8 cellular contexts compared by ENCODE assay signal in genomic region chr16:2537451-2538379, GRCh38. TPM values are rescaled to one million over a fixed set of nuclear protein-coding genes. Genes with fewer than 3 reads are reported as not detected.
A peak's percentile ranks its signal among the peaks of the same experiment; 100 is the strongest.
DNase-seq lines count a peak whose midpoint lies in the region; ATAC-seq, FAIRE-seq and TF ChIP-seq lines count a peak whose summit lies in the region.

Gene PDPK1 (plus strand): TSS chr16:2538021. CDS start chr16:2538113, 92 bp downstream.

- H3K4me3 Mint-ChIP-seq in activated T-cell treated with anti-CD3 and anti-CD28 coated beads, Interleukin-2, amount 50 U/mL, for 72 hours: peak within 1 kb of the TSS; percentile 89 to 98
- H3K4me3 Mint-ChIP-seq in naive B cell: peak within 1 kb of the TSS; percentile 80 to 93 (median 91)
- H3K4me3 Mint-ChIP-seq in stimulated activated effector memory CD8-positive, alpha-beta T cell treated with anti-CD3 and anti-CD28 coated beads, Interleukin-12 subunit alpha, Interleukin-12 subunit beta, amount 100 ng/mL, for 72 hours: peak within 1 kb of the TSS; percentile 74

- no peaks in the 10 kb centered on the region for H3K27me3 Mint-ChIP-seq in activated T-cell treated with anti-CD3 and anti-CD28 coated beads, Interleukin-2, amount 50 U/mL, for 72 hours (ENCODE audit: low read depth)
- H3K27me3 Mint-ChIP-seq in naive B cell: no peaks in the 10 kb centered on the region

- DNase-seq in DMS53 treated with DMSO at 0.1 percent for 48 hours (lab: John Stamatoyannopoulos, UW; ENCODE audit: unreplicated experiment): peak; percentile 66
- peak; percentile 82 for DNase-seq in RCC 7860 (ENCODE audit: low spot score)
- DNase-seq in activated T-cell treated with anti-CD3 and anti-CD28 coated beads, Interleukin-2, amount 50 U/mL, for 72 hours: peak; percentile 95 to 96
- no peak for DNase-seq in esophagus squamous epithelium (lab: John Stamatoyannopoulos, UW)
- peak; percentile 94 for DNase-seq in naive B cell
- peak; percentile 83 to 93 for DNase-seq in stimulated activated effector memory CD8-positive, alpha-beta T cell treated with anti-CD3 and anti-CD28 coated beads, Interleukin-12 subunit alpha, Interleukin-12 subunit beta, amount 100 ng/mL, for 72 hours (ENCODE audit: low spot score in 2 of 2)

- H3K9ac ChIP-seq in KMS-11: peak within 1 kb of the TSS; percentile 35; the same call in 1 of the 2 replicates

- peaks cover 32% of the 10 kb centered on the region for H3K79me2 ChIP-seq in KMS-11 (ENCODE audit: insufficient read depth, low read depth)

- peak within 1 kb of the TSS; percentile 82 for H3K4me2 ChIP-seq in KMS-11

- H3K4me3 ChIP-seq in KMS-11 (IDR thresholded peaks at IDR 0.05; ENCODE audit: insufficient read depth, low read depth, low read length): no peak within 1 kb of the TSS
- H3K4me3 ChIP-seq in esophagus squamous epithelium: peak within 1 kb of the TSS; percentile 53 to 90 (median 69)

- peak in 2 of 4 donors; percentile 35 to 49 for TF ChIP-seq POLR2A in esophagus squamous epithelium (IDR thresholded peaks at IDR 0.05)

- H3K36me3 Mint-ChIP-seq in activated T-cell treated with anti-CD3 and anti-CD28 coated beads, Interleukin-2, amount 50 U/mL, for 72 hours (ENCODE audit: insufficient read depth in 2 of 2): peaks cover 1 to 2% of the 10 kb centered on the region in 2 donors
- H3K36me3 Mint-ChIP-seq in naive B cell: no peaks in the 10 kb centered on the region
- H3K36me3 Mint-ChIP-seq in stimulated activated effector memory CD8-positive, alpha-beta T cell treated with anti-CD3 and anti-CD28 coated beads, Interleukin-12 subunit alpha, Interleukin-12 subunit beta, amount 100 ng/mL, for 72 hours: peaks cover 24% of the 10 kb centered on the region

- whole genome bisulfite sequencing in esophagus squamous epithelium, 2 donors: 0 to 2% methylated on average over 8 to 9 of the region's 126 CpGs

- H3K27me3 ChIP-seq in KMS-11 (ENCODE audit: insufficient read depth, low read depth) (no peaks in the 10 kb centered on the region), esophagus squamous epithelium (no peaks in the 10 kb centered on the region)

- peak within 1 kb of the TSS; percentile 91 for H3K27ac Mint-ChIP-seq in activated T-cell treated with anti-CD3 and anti-CD28 coated beads, Interleukin-2, amount 50 U/mL, for 72 hours
- H3K27ac Mint-ChIP-seq in naive B cell: peak within 1 kb of the TSS; percentile 88 to 97 (median 93)
- H3K27ac Mint-ChIP-seq in stimulated activated effector memory CD8-positive, alpha-beta T cell treated with anti-CD3 and anti-CD28 coated beads, Interleukin-12 subunit alpha, Interleukin-12 subunit beta, amount 100 ng/mL, for 72 hours: peak within 1 kb of the TSS; percentile 78

- H3K9me3 Mint-ChIP-seq in activated T-cell treated with anti-CD3 and anti-CD28 coated beads, Interleukin-2, amount 50 U/mL, for 72 hours: no peaks in the 10 kb centered on the region
- no peaks in the 10 kb centered on the region for H3K9me3 Mint-ChIP-seq in naive B cell
- H3K9me3 Mint-ChIP-seq in stimulated activated effector memory CD8-positive, alpha-beta T cell treated with anti-CD3 and anti-CD28 coated beads, Interleukin-12 subunit alpha, Interleukin-12 subunit beta, amount 100 ng/mL, for 72 hours: no peaks in the 10 kb centered on the region

- 0 out of 2 replicates have a peak, but pooled peaks cover 4% of the 10 kb centered on the region for H4K20me1 ChIP-seq in KMS-11 (ENCODE audit: insufficient read depth)

- intact Hi-C loops in esophagus squamous epithelium (cut with DNase I): no loop called here

- H3K36me3 ChIP-seq in KMS-11 (ENCODE audit: insufficient read depth) (no peaks in the 10 kb centered on the region), esophagus squamous epithelium (peaks cover 0 to 15% (median 0%) of the 10 kb centered on the region in 3 donors)

- H3K27ac ChIP-seq in KMS-11 (peak within 1 kb of the TSS; percentile 35), esophagus squamous epithelium (peak within 1 kb of the TSS; percentile 91 to 97 (median 95))

- ATAC-seq in GM21786 (IDR thresholded peaks at IDR 0.05; ENCODE audit: unreplicated experiment) (peak; percentile 80), naive B cell (ENCODE audit: low read depth in 2 of 2) (peak; percentile 72 to 76)
- ATAC-seq in activated T-cell treated with anti-CD3 and anti-CD28 coated beads, Interleukin-2, amount 50 U/mL, for 72 hours (replicated peaks in 1 of 2): peak; percentile 85 to 89
- peak; percentile 89 for ATAC-seq in stimulated activated effector memory CD8-positive, alpha-beta T cell treated with anti-CD3 and anti-CD28 coated beads, Interleukin-12 subunit alpha, Interleukin-12 subunit beta, amount 100 ng/mL, for 72 hours

- H2AFZ ChIP-seq in KMS-11 (ENCODE audit: low read depth): peak within 1 kb of the TSS; percentile 76

- no peak for FAIRE-seq in RCC 7860 (lab: Jason Lieb, UNC)

- no peak for TF ChIP-seq CTCF in KMS-11 (conservative IDR thresholded peaks at IDR 0.05; ENCODE audit: low read depth, low read length)
- no peak for TF ChIP-seq CTCF in esophagus squamous epithelium (IDR thresholded peaks at IDR 0.05)

- H3K4me1 Mint-ChIP-seq in activated T-cell treated with anti-CD3 and anti-CD28 coated beads, Interleukin-2, amount 50 U/mL, for 72 hours (ENCODE audit: low read depth): peaks cover 56% of the 10 kb centered on the region
- peaks cover 32 to 55% (median 34%) of the 10 kb centered on the region in 3 donors for H3K4me1 Mint-ChIP-seq in naive B cell
- H3K4me1 Mint-ChIP-seq in stimulated activated effector memory CD8-positive, alpha-beta T cell treated with anti-CD3 and anti-CD28 coated beads, Interleukin-12 subunit alpha, Interleukin-12 subunit beta, amount 100 ng/mL, for 72 hours: peaks cover 36% of the 10 kb centered on the region

- H3K9me3 ChIP-seq in esophagus squamous epithelium: no peaks in the 10 kb centered on the region

- H3K4me1 ChIP-seq in KMS-11 (ENCODE audit: low read depth, poor library complexity, severe bottlenecking): peaks cover 29% of the 10 kb centered on the region
- peaks cover 16 to 59% (median 48%) of the 10 kb centered on the region in 3 donors for H3K4me1 ChIP-seq in esophagus squamous epithelium

RNA-seq across cellular contexts. Expression of gene PDPK1, which starts in this region (rescaled TPM):
- total RNA-seq in activated T-cell treated with anti-CD3 and anti-CD28 coated beads, Interleukin-2, amount 50 U/mL, for 72 hours: 10 to 100 TPM; 53.0 to 53.8 TPM
- total RNA-seq in esophagus squamous epithelium: 10 to 100 TPM; 18.3 to 28.2 (median 23.3) TPM
- 10 to 100 TPM; 16.7 to 44.8 (median 38.9) TPM for polyA plus RNA-seq in naive B cell (ENCODE audit: low read depth in 6 of 6)
